ENCODE assay signal across 19 cellular contexts in the genomic region with DNA sequence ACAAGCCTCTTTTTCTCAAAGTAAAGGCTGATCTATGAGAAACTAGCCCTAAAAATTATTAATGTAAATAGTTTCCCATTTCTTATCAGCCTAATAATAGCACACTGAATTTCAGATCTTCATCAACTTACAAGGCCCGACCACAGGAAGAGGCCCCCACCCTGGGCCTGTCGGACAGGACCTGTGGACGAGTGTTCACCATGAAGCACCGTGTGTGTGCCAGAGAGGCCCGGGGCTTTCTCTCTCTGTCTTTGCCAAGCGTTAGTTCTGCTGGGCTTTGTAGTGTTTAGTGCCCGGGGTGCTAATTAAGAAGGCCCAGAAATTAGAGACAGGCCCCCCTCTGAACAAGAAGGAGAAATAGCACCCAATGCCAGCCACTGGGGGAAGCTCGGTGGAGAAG.
DNase-seq lines count a peak whose midpoint lies in the region; TF ChIP-seq lines count a peak whose summit lies in the region.
"Had no signal": no experiment of that assay in that cellular context is flagged by ENCODE, and none has a peak within 500 bp of the region (broad histone marks: within the 10 kb centered on the region; RNA-seq: fewer than 3 reads in every experiment).

No MANE protein-coding gene starts in this region.

- H2BK5ac ChIP-seq in mesenchymal stem cell (ENCODE audit: low read depth, low read length, poor library complexity, severe bottlenecking): peak overlapping the region; percentile 59

- H3K4me1 ChIP-seq in BLaER1 treated with 17β-estradiol and CSF1 and Interleukin-3, amounts not matched to agents 10 nM and 100 nM: peaks cover 63 to 100% (median 99%) of the 10 kb centered on the region in 10 experiments
- H3K4me1 ChIP-seq in adipocyte (ENCODE audit: control insufficient read depth, insufficient read depth, low read length) (peaks cover 17% of the 10 kb centered on the region), mesenchymal stem cell (ENCODE audit: control insufficient read depth, insufficient read depth, low read depth, low read length) (peaks cover 69% of the 10 kb centered on the region), spleen (peaks cover 6 to 32% (median 21%) of the 10 kb centered on the region in 6 donors)

- peaks cover 3% of the 10 kb centered on the region for H3K79me1 ChIP-seq in mesenchymal stem cell (replicated peaks; ENCODE audit: low read length, poor library complexity, severe bottlenecking)

- H3K27me3 ChIP-seq in BLaER1 treated with 17β-estradiol and CSF1 and Interleukin-3, amounts not matched to agents 10 nM and 100 nM: peaks cover 0 to 11% (median 0%) of the 10 kb centered on the region in 11 experiments; a peak in 3 of 22 replicates
- H3K27me3 ChIP-seq in adipocyte (replicated peaks; ENCODE audit: control insufficient read depth, insufficient read depth, low read length) (no peaks in the 10 kb centered on the region), mesenchymal stem cell (ENCODE audit: control insufficient read depth in 1 of 2, insufficient read depth in 1 of 2, low read length in 2 of 2) (no peaks in the 10 kb centered on the region), spleen (replicated peaks in 1 of 7) (no peaks in the 10 kb centered on the region)
- H3K27me3 ChIP-seq: body of pancreas had no signal

- no peak overlapping the region for H4K91ac ChIP-seq in mesenchymal stem cell (ENCODE audit: low read length)

- H2AFZ ChIP-seq in mesenchymal stem cell (ENCODE audit: low read depth, low read length): no peak overlapping the region

- peak overlapping the region in 1 of 2 experiments; percentile 59 for H3K18ac ChIP-seq in mesenchymal stem cell (ENCODE audit: low read depth in 1 of 2, low read length in 2 of 2)

- H3K9ac ChIP-seq in BLaER1 treated with 17β-estradiol and CSF1 and Interleukin-3, amounts not matched to agents 10 nM and 100 nM: peak overlapping the region in 9 of 11 experiments; percentile 4 to 70 (median 54); a peak in 18 of 22 replicates
- peak overlapping the region; percentile 22 for H3K9ac ChIP-seq in adipocyte (ENCODE audit: low read length)
- no peak overlapping the region for H3K9ac ChIP-seq in mesenchymal stem cell (ENCODE audit: low read length)

- no peak for TF ChIP-seq POLR2A in spleen (IDR thresholded peaks at IDR 0.05)

- H2BK15ac ChIP-seq in mesenchymal stem cell (ENCODE audit: low read depth, poor library complexity, severe bottlenecking): no peak overlapping the region

- H4K8ac ChIP-seq in mesenchymal stem cell (ENCODE audit: low read length): no peak overlapping the region

- H3K27ac ChIP-seq in BLaER1 treated with 17β-estradiol and CSF1 and Interleukin-3, amounts not matched to agents 10 nM and 100 nM: peak overlapping the region in 9 of 11 experiments; percentile 42 to 99 (median 69); a peak in 18 of 22 replicates
- H3K27ac ChIP-seq in mesenchymal stem cell (ENCODE audit: low read length, poor library complexity, severe bottlenecking) (peak overlapping the region; percentile 64), spleen (peak overlapping the region in 6 of 8 donors; percentile 28 to 71 (median 57))
- H3K27ac ChIP-seq: thoracic aorta had no signal

- H2BK120ac ChIP-seq in mesenchymal stem cell (ENCODE audit: low read depth, low read length): peak overlapping the region; percentile 11

- peak overlapping the region in 6 of 10 experiments; percentile 21 to 74 (median 38); a peak in 9 of 20 replicates for H3K4me3 ChIP-seq in BLaER1 treated with 17β-estradiol and CSF1 and Interleukin-3, amounts not matched to agents 10 nM and 100 nM
- no peak overlapping the region for H3K4me3 ChIP-seq in adipocyte (ENCODE audit: low read length)
- no peak overlapping the region for H3K4me3 ChIP-seq in mesenchymal stem cell (ENCODE audit: insufficient read depth in 1 of 2, low read depth in 1 of 2, low read length in 2 of 2)
- no peak overlapping the region for H3K4me3 ChIP-seq in spleen
- H3K4me3 ChIP-seq: body of pancreas, thoracic aorta had no signal

- H3K14ac ChIP-seq in mesenchymal stem cell (ENCODE audit: low read length in 2 of 2): peak overlapping the region in 1 of 2 experiments; percentile 38

- H3K9me3 ChIP-seq in BLaER1 treated with 17β-estradiol and CSF1 and Interleukin-3, amounts not matched to agents 10 nM and 100 nM (replicated peaks in 1 of 11): no peaks in the 10 kb centered on the region
- H3K9me3 ChIP-seq in adipocyte (ENCODE audit: control insufficient read depth, low read length) (no peaks in the 10 kb centered on the region), mesenchymal stem cell (ENCODE audit: control insufficient read depth, low read length) (no peaks in the 10 kb centered on the region), spleen (no peaks in the 10 kb centered on the region)
- H3K9me3 ChIP-seq: body of pancreas, thoracic aorta had no signal

- TF ChIP-seq CTCF in spleen (IDR thresholded peaks at IDR 0.05 in 8 of 11, conservative IDR thresholded peaks at IDR 0.05 in 3 of 11): no peak

- no peak overlapping the region for H2AK5ac ChIP-seq in mesenchymal stem cell (ENCODE audit: low read length, severe bottlenecking)

- H3K36me3 ChIP-seq in BLaER1 treated with 17β-estradiol and CSF1 and Interleukin-3, amounts not matched to agents 10 nM and 100 nM: peaks cover 13 to 47% (median 34%) of the 10 kb centered on the region in 11 experiments; a peak in 21 of 22 replicates
- H3K36me3 ChIP-seq in adipocyte (ENCODE audit: control insufficient read depth, insufficient read depth, low read length, severe bottlenecking) (peaks cover 7% of the 10 kb centered on the region), mesenchymal stem cell (ENCODE audit: control insufficient read depth in 1 of 2, insufficient read depth in 2 of 2, low read depth in 1 of 2, low read length in 2 of 2) (peaks cover 11 to 34% of the 10 kb centered on the region in 2 experiments), spleen (peaks cover 0 to 99% (median 49%) of the 10 kb centered on the region in 6 donors)

- intact Hi-C loops in spleen (cut with DNase I; ENCODE audit: low total_unique reads): no loop called here

- H3K4me2 ChIP-seq in BLaER1 treated with 17β-estradiol and CSF1 and Interleukin-3, amounts not matched to agents 10 nM and 100 nM: peak overlapping the region; percentile 85 to 100 (median 98)
- H3K4me2 ChIP-seq in mesenchymal stem cell (ENCODE audit: low read length, poor library complexity, severe bottlenecking): peak overlapping the region; percentile 0

- H4K20me1 ChIP-seq in BLaER1 treated with 17β-estradiol and CSF1 and Interleukin-3, amounts not matched to agents 10 nM and 100 nM: peaks cover 0 to 83% (median 10%) of the 10 kb centered on the region in 11 experiments; a peak in 13 of 22 replicates

- H2BK12ac ChIP-seq in mesenchymal stem cell (ENCODE audit: low read length in 2 of 2): no peak overlapping the region

- WGBS in mesenchymal stem cell: 73% methylated on average over 8 of the region's 8 CpGs
- WGBS in spleen, 5 donors: 49 to 66% (median 59%) methylated on average over 8 of the region's 8 CpGs

- no peak for DNase-seq in adipocyte (ENCODE audit: low read depth)
- no peak for DNase-seq in mesenchymal stem cell
- no peak for DNase-seq in spleen
- no peak for DNase-seq in SHP77 (lab: John Stamatoyannopoulos, UW)
- DNase-seq in ecto neural progenitor cell (ENCODE audit: low spot score): no peak
- no peak for DNase-seq in NCI-H446 treated with DMSO at 0.1 percent for 48 hours (lab: John Stamatoyannopoulos, UW)
- no peak for DNase-seq in NCI-H510A (lab: John Stamatoyannopoulos, UW)
- DNase-seq: activated CD4-positive, alpha-beta T cell treated with anti-CD3 and anti-CD28 coated beads for 48 hours; activated naive CD8-positive, alpha-beta T cell treated with anti-CD3 and anti-CD28 coated beads, Interleukin-2, amount 10 ng/mL, durations not matched to agents 7 days and 5 days; cortex of kidney; GDM1; kidney; midbrain; NCI-H1105; RPMI8226; stimulated activated CD4-positive, alpha-beta T cell treated with anti-CD3 and anti-CD28 coated beads, Interleukin-12 subunit alpha, Interleukin-12 subunit beta, amount 100 ng/mL, for 4 hours had no signal

- no peak overlapping the region for H3K4ac ChIP-seq in mesenchymal stem cell (ENCODE audit: low read depth in 1 of 2, low read length in 2 of 2)

- H3K23ac ChIP-seq in mesenchymal stem cell (ENCODE audit: low read length in 2 of 2): no peak overlapping the region

Comparison
In these comparisons a context has a peak if more than half of its experiments do, and no peak if none do; other contexts are left out.
1. H3K4me3 ChIP-seq: peak in BLaER1 treated with 17β-estradiol and CSF1 and Interleukin-3, amounts not matched to agents 10 nM and 100 nM (6 of 10); none in adipocyte (single experiment), mesenchymal stem cell (0 of 2) and spleen (0 of 8).
2. Peak in every context shown above with its lines, with median percentiles within 50 percentile points of each other: H3K27ac ChIP-seq.